ENCODE assay signal across 26 cellular contexts in the genomic region with DNA sequence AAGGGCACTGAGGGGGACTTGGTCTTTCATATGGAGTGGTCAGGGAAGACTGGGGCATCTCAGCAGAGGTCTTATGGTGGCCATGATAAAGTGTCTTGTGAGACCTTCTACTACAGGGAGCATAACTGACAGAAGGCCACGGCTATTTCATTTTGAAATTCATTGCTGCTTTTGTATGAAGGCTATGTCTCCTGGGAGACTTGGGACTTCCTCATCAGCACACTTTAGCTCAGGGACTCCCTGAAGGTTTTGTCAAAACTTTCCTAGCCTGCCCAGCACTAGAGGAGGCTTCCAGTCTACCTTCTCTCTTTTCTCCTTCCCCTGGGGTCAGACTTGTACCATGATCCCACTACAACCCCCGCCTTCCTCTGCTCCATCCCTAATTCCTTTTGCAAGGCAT.
"Had no signal": no experiment of that assay in that cellular context is flagged by ENCODE, and none has a peak within 500 bp of the region (broad histone marks: within the 10 kb centered on the region; RNA-seq: fewer than 3 reads in every experiment).

No MANE protein-coding gene starts in this region.

- H3K4me3 Mint-ChIP-seq: immature natural killer cell; natural killer cell; stimulated activated memory B cell treated with anti-CD40 and anti-IgM and Interleukin-4, amounts not matched to agents 10 μg/mL and 1 μg/mL and 100 μg/mL, for 72 hours; stimulated activated naive CD8-positive, alpha-beta T cell treated with anti-CD3 and anti-CD28 coated beads, Interleukin-15, Interleukin-2, amounts not matched to agents 100 ng/mL and 50 ng/mL, for 24 hours had no signal

- H3K4me3 ChIP-seq: left lung, lower lobe of right lung, psoas muscle, right lobe of liver, smooth muscle cell, suprapubic skin, thoracic aorta, tibial artery, vagina had no signal

- H3K79me2 ChIP-seq: parathyroid adenoma had no signal

- H3K27ac ChIP-seq: left lung, lower lobe of right lung, parathyroid adenoma, psoas muscle, right lobe of liver, suprapubic skin, thoracic aorta, tibial artery, vagina had no signal

- H3K36me3 Mint-ChIP-seq: immature natural killer cell; natural killer cell; stimulated activated memory B cell treated with anti-CD40 and anti-IgM and Interleukin-4, amounts not matched to agents 10 μg/mL and 1 μg/mL and 100 μg/mL, for 72 hours had no signal

- H3K4me1 Mint-ChIP-seq: immature natural killer cell, natural killer cell had no signal

- H3K4me1 ChIP-seq: left lung, parathyroid adenoma had no signal

- H2AFZ ChIP-seq: parathyroid adenoma had no signal

- DNase-seq: hypothalamus; immature natural killer cell; kidney; left colon; left lung; lower lobe of right lung; mammary epithelial cell; mesenchymal stem cell; naive B cell; natural killer cell; occipital lobe; psoas muscle; right lobe of liver; stimulated activated CD4-positive, alpha-beta T cell treated with anti-CD3 and anti-CD28 coated beads, Interleukin-1b, Interleukin-23, amount 100 ng/mL, for 48 hours; stimulated activated CD4-positive, alpha-beta T cell treated with anti-CD3 and anti-CD28 coated beads, Interleukin-2, amount 100 ng/mL, for 48 hours; stimulated activated CD4-positive, alpha-beta T cell treated with anti-CD3 and anti-CD28 coated beads, Interleukin-4, amount 100 ng/mL, for 4 hours; stimulated activated CD8-positive, alpha-beta memory T cell treated with anti-CD3 and anti-CD28 coated beads, Interleukin-4, amount 100 ng/mL, for 48 hours; tibial artery; trophoblast cell had no signal

- H3K9me3 Mint-ChIP-seq: immature natural killer cell; natural killer cell; stimulated activated naive CD8-positive, alpha-beta T cell treated with anti-CD3 and anti-CD28 coated beads, Interleukin-15, Interleukin-2, amounts not matched to agents 100 ng/mL and 50 ng/mL, for 24 hours had no signal

- H3K27me3 ChIP-seq: right lobe of liver, vagina had no signal

- H3K36me3 ChIP-seq: left lung, lower lobe of right lung, right lobe of liver, suprapubic skin, thoracic aorta, tibial artery, vagina had no signal

- H3K9me3 ChIP-seq: left lung, lower lobe of right lung, psoas muscle, right lobe of liver, suprapubic skin, thoracic aorta, tibial artery, vagina had no signal

- ATAC-seq: left colon; left lung; lower lobe of right lung; natural killer cell; psoas muscle; right lobe of liver; stimulated activated memory B cell treated with anti-CD40 and anti-IgM and Interleukin-4, amounts not matched to agents 10 μg/mL and 1 μg/mL and 100 μg/mL, for 72 hours had no signal

- H3K4me2 ChIP-seq: smooth muscle cell had no signal

- H3K27ac Mint-ChIP-seq: immature natural killer cell; natural killer cell; stimulated activated memory B cell treated with anti-CD40 and anti-IgM and Interleukin-4, amounts not matched to agents 10 μg/mL and 1 μg/mL and 100 μg/mL, for 72 hours; stimulated activated naive CD8-positive, alpha-beta T cell treated with anti-CD3 and anti-CD28 coated beads, Interleukin-15, Interleukin-2, amounts not matched to agents 100 ng/mL and 50 ng/mL, for 24 hours had no signal

- H3K9ac ChIP-seq: parathyroid adenoma had no signal
